1 cellular context compared by ENCODE assay signal in the genomic region with DNA sequence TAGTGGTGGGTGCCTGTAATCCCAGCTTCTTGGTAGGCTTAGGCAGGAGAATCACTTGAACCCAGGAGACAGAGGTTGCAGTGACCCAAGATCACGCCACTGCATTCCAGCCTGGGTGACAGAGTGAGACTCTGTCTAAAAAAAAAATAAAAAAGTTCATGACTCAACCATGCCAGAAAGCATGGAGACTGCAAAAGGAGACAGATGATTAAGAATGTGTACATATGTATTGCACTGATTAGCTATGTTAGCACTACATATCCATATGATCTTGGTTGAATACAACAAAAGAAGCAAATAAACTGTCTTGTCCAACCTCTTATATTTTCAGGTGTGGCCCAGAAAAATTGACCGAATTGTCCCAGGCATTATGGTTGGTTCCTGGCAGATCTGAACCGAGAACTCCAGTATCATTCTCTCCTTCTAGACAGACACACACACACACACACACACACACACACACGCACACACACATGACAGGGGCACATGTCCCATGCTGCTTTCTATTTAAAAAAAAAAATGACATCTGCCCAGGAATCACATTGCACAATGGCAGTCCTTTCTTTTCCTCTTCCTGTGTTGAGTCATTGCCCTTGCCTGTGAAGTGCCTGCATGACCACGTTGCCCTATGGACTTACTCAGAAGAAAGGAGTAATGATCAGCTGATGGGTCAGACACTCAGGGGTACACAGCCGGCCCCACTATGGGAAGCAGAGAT.
TF ChIP-seq lines count a peak whose summit lies in the region.

No MANE protein-coding gene starts in this region.

TF ChIP-seq in HepG2, 621 proteins besides CTCF, POLR2A, EP300 and RAD21 (continued from another document and continues in another):
- no peak for TF ChIP-seq HCFC1 (IDR thresholded peaks at IDR 0.05; ENCODE audit: low read depth, low read length)
- TF ChIP-seq SAFB2 (CRISPR knock-in tag; IDR thresholded peaks at IDR 0.05; ENCODE audit: borderline replicate concordance, low read depth) = no peak
- no peak for TF ChIP-seq MTERF4 (CRISPR knock-in tag; IDR thresholded peaks at IDR 0.05)
- peak; percentile 35 for TF ChIP-seq CBX1 (IDR thresholded peaks at IDR 0.05; ENCODE audit: low read depth)
- TF ChIP-seq ARID5B (CRISPR knock-in tag; IDR thresholded peaks at IDR 0.05) = peak; percentile 71
- TF ChIP-seq ZSCAN25 (CRISPR knock-in tag; IDR thresholded peaks at IDR 0.05) = no peak
- TF ChIP-seq, protein P1, sequence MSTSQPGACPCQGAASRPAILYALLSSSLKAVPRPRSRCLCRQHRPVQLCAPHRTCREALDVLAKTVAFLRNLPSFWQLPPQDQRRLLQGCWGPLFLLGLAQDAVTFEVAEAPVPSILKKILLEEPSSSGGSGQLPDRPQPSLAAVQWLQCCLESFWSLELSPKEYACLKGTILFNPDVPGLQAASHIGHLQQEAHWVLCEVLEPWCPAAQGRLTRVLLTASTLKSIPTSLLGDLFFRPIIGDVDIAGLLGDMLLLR (CRISPR knock-in tag; IDR thresholded peaks at IDR 0.05) = no peak
- no peak for TF ChIP-seq PAX8 (CRISPR knock-in tag; IDR thresholded peaks at IDR 0.05; ENCODE audit: borderline replicate concordance)
- TF ChIP-seq, protein P2, sequence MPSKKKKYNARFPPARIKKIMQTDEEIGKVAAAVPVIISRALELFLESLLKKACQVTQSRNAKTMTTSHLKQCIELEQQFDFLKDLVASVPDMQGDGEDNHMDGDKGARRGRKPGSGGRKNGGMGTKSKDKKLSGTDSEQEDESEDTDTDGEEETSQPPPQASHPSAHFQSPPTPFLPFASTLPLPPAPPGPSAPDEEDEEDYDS (CRISPR knock-in tag; IDR thresholded peaks at IDR 0.05) = no peak
- TF ChIP-seq KDM5A (IDR thresholded peaks at IDR 0.05; ENCODE audit: borderline replicate concordance, low read length) = no peak
- TF ChIP-seq, protein P3, sequence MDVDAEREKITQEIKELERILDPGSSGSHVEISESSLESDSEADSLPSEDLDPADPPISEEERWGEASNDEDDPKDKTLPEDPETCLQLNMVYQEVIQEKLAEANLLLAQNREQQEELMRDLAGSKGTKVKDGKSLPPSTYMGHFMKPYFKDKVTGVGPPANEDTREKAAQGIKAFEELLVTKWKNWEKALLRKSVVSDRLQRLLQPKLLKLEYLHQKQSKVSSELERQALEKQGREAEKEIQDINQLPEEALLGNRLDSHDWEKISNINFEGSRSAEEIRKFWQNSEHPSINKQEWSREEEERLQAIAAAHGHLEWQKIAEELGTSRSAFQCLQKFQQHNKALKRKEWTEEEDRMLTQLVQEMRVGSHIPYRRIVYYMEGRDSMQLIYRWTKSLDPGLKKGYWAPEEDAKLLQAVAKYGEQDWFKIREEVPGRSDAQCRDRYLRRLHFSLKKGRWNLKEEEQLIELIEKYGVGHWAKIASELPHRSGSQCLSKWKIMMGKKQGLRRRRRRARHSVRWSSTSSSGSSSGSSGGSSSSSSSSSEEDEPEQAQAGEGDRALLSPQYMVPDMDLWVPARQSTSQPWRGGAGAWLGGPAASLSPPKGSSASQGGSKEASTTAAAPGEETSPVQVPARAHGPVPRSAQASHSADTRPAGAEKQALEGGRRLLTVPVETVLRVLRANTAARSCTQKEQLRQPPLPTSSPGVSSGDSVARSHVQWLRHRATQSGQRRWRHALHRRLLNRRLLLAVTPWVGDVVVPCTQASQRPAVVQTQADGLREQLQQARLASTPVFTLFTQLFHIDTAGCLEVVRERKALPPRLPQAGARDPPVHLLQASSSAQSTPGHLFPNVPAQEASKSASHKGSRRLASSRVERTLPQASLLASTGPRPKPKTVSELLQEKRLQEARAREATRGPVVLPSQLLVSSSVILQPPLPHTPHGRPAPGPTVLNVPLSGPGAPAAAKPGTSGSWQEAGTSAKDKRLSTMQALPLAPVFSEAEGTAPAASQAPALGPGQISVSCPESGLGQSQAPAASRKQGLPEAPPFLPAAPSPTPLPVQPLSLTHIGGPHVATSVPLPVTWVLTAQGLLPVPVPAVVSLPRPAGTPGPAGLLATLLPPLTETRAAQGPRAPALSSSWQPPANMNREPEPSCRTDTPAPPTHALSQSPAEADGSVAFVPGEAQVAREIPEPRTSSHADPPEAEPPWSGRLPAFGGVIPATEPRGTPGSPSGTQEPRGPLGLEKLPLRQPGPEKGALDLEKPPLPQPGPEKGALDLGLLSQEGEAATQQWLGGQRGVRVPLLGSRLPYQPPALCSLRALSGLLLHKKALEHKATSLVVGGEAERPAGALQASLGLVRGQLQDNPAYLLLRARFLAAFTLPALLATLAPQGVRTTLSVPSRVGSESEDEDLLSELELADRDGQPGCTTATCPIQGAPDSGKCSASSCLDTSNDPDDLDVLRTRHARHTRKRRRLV (CRISPR knock-in tag; IDR thresholded peaks at IDR 0.05) = no peak
- no peak for TF ChIP-seq NR1H2 (CRISPR knock-in tag; IDR thresholded peaks at IDR 0.05; ENCODE audit: borderline replicate concordance, low read depth)
- no peak for TF ChIP-seq ZNF556 (CRISPR knock-in tag; IDR thresholded peaks at IDR 0.05; ENCODE audit: borderline replicate concordance)
- TF ChIP-seq KLF12 (CRISPR knock-in tag; IDR thresholded peaks at IDR 0.05; ENCODE audit: borderline replicate concordance) = no peak
- TF ChIP-seq, protein P4, sequence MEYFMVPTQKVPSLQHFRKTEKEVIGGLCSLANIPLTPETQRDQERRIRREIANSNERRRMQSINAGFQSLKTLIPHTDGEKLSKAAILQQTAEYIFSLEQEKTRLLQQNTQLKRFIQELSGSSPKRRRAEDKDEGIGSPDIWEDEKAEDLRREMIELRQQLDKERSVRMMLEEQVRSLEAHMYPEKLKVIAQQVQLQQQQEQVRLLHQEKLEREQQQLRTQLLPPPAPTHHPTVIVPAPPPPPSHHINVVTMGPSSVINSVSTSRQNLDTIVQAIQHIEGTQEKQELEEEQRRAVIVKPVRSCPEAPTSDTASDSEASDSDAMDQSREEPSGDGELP (IDR thresholded peaks at IDR 0.05; ENCODE audit: borderline replicate concordance, low read depth) = peak; percentile 95
- no peak for TF ChIP-seq DZIP1 (CRISPR knock-in tag; IDR thresholded peaks at IDR 0.05)
- TF ChIP-seq TRIM22 (IDR thresholded peaks at IDR 0.05) = no peak
- TF ChIP-seq TCF12 (IDR thresholded peaks at IDR 0.05) = no peak
- TF ChIP-seq TCF12 (CRISPR knock-in tag; IDR thresholded peaks at IDR 0.05) = no peak
- TF ChIP-seq ZFY (CRISPR knock-in tag; IDR thresholded peaks at IDR 0.05) = no peak
- TF ChIP-seq JARID2 (CRISPR knock-in tag; IDR thresholded peaks at IDR 0.05; ENCODE audit: insufficient replicate concordance) = no peak
- no peak for TF ChIP-seq ATF5 (CRISPR knock-in tag; IDR thresholded peaks at IDR 0.05; ENCODE audit: low read depth)
- no peak for TF ChIP-seq PITX1 (CRISPR knock-in tag; IDR thresholded peaks at IDR 0.05)
- TF ChIP-seq, protein P5, sequence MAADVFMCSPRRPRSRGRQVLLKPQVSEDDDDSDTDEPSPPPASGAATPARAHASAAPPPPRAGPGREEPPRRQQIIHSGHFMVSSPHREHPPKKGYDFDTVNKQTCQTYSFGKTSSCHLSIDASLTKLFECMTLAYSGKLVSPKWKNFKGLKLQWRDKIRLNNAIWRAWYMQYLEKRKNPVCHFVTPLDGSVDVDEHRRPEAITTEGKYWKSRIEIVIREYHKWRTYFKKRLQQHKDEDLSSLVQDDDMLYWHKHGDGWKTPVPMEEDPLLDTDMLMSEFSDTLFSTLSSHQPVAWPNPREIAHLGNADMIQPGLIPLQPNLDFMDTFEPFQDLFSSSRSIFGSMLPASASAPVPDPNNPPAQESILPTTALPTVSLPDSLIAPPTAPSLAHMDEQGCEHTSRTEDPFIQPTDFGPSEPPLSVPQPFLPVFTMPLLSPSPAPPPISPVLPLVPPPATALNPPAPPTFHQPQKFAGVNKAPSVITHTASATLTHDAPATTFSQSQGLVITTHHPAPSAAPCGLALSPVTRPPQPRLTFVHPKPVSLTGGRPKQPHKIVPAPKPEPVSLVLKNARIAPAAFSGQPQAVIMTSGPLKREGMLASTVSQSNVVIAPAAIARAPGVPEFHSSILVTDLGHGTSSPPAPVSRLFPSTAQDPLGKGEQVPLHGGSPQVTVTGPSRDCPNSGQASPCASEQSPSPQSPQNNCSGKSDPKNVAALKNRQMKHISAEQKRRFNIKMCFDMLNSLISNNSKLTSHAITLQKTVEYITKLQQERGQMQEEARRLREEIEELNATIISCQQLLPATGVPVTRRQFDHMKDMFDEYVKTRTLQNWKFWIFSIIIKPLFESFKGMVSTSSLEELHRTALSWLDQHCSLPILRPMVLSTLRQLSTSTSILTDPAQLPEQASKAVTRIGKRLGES (CRISPR knock-in tag; IDR thresholded peaks at IDR 0.05; ENCODE audit: borderline replicate concordance) = no peak
- no peak for TF ChIP-seq PRMT3 (CRISPR knock-in tag; IDR thresholded peaks at IDR 0.05; ENCODE audit: borderline replicate concordance, low read depth)
- no peak for TF ChIP-seq RARG (CRISPR knock-in tag; IDR thresholded peaks at IDR 0.05; ENCODE audit: low read depth)
- no peak for TF ChIP-seq SMAD1 (CRISPR knock-in tag; IDR thresholded peaks at IDR 0.05; ENCODE audit: borderline replicate concordance, low read depth)
- TF ChIP-seq NR2F2 (IDR thresholded peaks at IDR 0.05; ENCODE audit: borderline replicate concordance, low read depth) = 0 out of 2 replicates have a peak, but pooled peaks have one; percentile 37
- TF ChIP-seq ZNF260 (CRISPR knock-in tag; IDR thresholded peaks at IDR 0.05; ENCODE audit: borderline replicate concordance, low read depth) = no peak
- peak; percentile 43; the same call in 1 of the 2 replicates for TF ChIP-seq PHF21A (CRISPR knock-in tag; IDR thresholded peaks at IDR 0.05)
- no peak for TF ChIP-seq ZNF7 (CRISPR knock-in tag; IDR thresholded peaks at IDR 0.05)
- TF ChIP-seq TARDBP (CRISPR knock-in tag; IDR thresholded peaks at IDR 0.05) = 0 out of 2 replicates have a peak, but pooled peaks have one; percentile 25
- TF ChIP-seq NKX3-1 (CRISPR knock-in tag; IDR thresholded peaks at IDR 0.05) = no peak
- TF ChIP-seq HHEX (CRISPR knock-in tag; IDR thresholded peaks at IDR 0.05) = 0 out of 2 replicates have a peak, but pooled peaks have one; percentile 12
